1 cellular context compared by ENCODE assay signal in genomic region chr16:81695431-81695890, GRCh38.
TF ChIP-seq lines count a peak whose summit lies in the region.

No MANE protein-coding gene starts in this region.

TF ChIP-seq in HepG2, 621 proteins besides CTCF, POLR2A, EP300 and RAD21 (continued from another document):
- TF ChIP-seq LRRFIP1 (CRISPR knock-in tag; conservative IDR thresholded peaks at IDR 0.05) = no peak
